In genomic region chrX:65601530-65602281, GRCh38 we compare ENCODE assay signal across 8 cellular contexts.
A peak's percentile ranks its signal among the peaks of the same experiment; 100 is the strongest.
DNase-seq lines count a peak whose midpoint lies in the region; ATAC-seq and TF ChIP-seq lines count a peak whose summit lies in the region.

No MANE protein-coding gene starts in this region.

- no peak overlapping the region for H3K4me3 ChIP-seq in AG10803 (ENCODE audit: low read length)
- H3K4me3 ChIP-seq in PC-3 (ENCODE audit: low read length): no peak overlapping the region
- H3K4me3 ChIP-seq in heart left ventricle: no peak overlapping the region
- no peak overlapping the region for H3K4me3 ChIP-seq in skeletal muscle tissue (ENCODE audit: low read length in 3 of 3)

- TF ChIP-seq CTCF in AG10803 (conservative IDR thresholded peaks at IDR 0.05; ENCODE audit: low read length): 0 out of 2 replicates have a peak, but pooled peaks have one; percentile 5
- TF ChIP-seq CTCF in PC-3 (conservative IDR thresholded peaks at IDR 0.05; ENCODE audit: low read depth, low read length): no peak
- peak in 1 of 12 donors; percentile 36 for TF ChIP-seq CTCF in heart left ventricle (IDR thresholded peaks at IDR 0.05)

- H4K20me1 ChIP-seq in PC-3 (ENCODE audit: low read length): no peaks in the 10 kb centered on the region

- H3K9ac ChIP-seq in PC-3 (ENCODE audit: low read length): peak overlapping the region; percentile 14; the same call in 1 of the 2 replicates
- peak overlapping the region in 1 of 3 donors; percentile 16 for H3K9ac ChIP-seq in skeletal muscle tissue (ENCODE audit: low read depth in 1 of 3, low read length in 3 of 3)

- H3K9me3 ChIP-seq in PC-3 (ENCODE audit: low read length): no peaks in the 10 kb centered on the region
- no peaks in the 10 kb centered on the region for H3K9me3 ChIP-seq in heart left ventricle
- H3K9me3 ChIP-seq in skeletal muscle tissue (ENCODE audit: control insufficient read depth in 3 of 3, low read length in 3 of 3): no peaks in the 10 kb centered on the region

- H3K36me3 ChIP-seq in PC-3 (ENCODE audit: low read depth, low read length): no peaks in the 10 kb centered on the region
- no peaks in the 10 kb centered on the region for H3K36me3 ChIP-seq in heart left ventricle
- H3K36me3 ChIP-seq in skeletal muscle tissue (ENCODE audit: control insufficient read depth in 3 of 3, insufficient read depth in 3 of 3, low read length in 3 of 3): no peaks in the 10 kb centered on the region

- H3K27ac ChIP-seq in PC-3 (ENCODE audit: low read length) (peak overlapping the region; percentile 59), heart left ventricle (peak overlapping the region; percentile 69 to 95 (median 84)), skeletal muscle tissue (ENCODE audit: low read depth, low read length) (peak overlapping the region; percentile 84)

- 0 out of 2 replicates have a peak overlapping the region, but pooled peaks have one; percentile 19 for H2AFZ ChIP-seq in PC-3 (ENCODE audit: low read length)

- 14 to 46% (median 44%) methylated on average over 3 of the region's 3 CpGs for WGBS in heart left ventricle, 4 donors

- no peaks in the 10 kb centered on the region for H3F3A ChIP-seq in PC-3 (ENCODE audit: low read length, unreplicated experiment)

- POLR2A ChIA-PET in PC-3 (lab: Charles Lee; ENCODE audit: unreplicated experiment): interaction anchor here (0.6 to 1.2 kb wide), 3 partner anchors 67 to 77 kb away, joined by 6 to 7 read pairs (median 7); no protein-coding TSS in a partner anchor

- CTCF ChIA-PET in PC-3 (lab: Charles Lee): no interaction called here

- peak; percentile 56 for ATAC-seq in GM21825 (IDR thresholded peaks at IDR 0.05; ENCODE audit: unreplicated experiment)
- peak; percentile 88 for ATAC-seq in PC-3
- peak; percentile 93 to 98 (median 96) for ATAC-seq in heart left ventricle
- ATAC-seq in HG03432 (IDR thresholded peaks at IDR 0.05; ENCODE audit: unreplicated experiment): no peak

- H3K27me3 Mint-ChIP-seq in activated naive CD8-positive, alpha-beta T cell: no peaks in the 10 kb centered on the region

- peaks cover 76% of the 10 kb centered on the region for H3K4me1 Mint-ChIP-seq in activated naive CD8-positive, alpha-beta T cell (ENCODE audit: low read depth)

- no peaks in the 10 kb centered on the region for H3K79me2 ChIP-seq in PC-3 (ENCODE audit: low read length)

- peak overlapping the region; percentile 41; the same call in 1 of the 2 replicates for H3K4me2 ChIP-seq in PC-3 (ENCODE audit: low read length)

- peaks cover 27% of the 10 kb centered on the region for H3K4me1 ChIP-seq in PC-3 (ENCODE audit: insufficient read depth, low read length)
- peaks cover 0 to 52% (median 23%) of the 10 kb centered on the region in 12 donors for H3K4me1 ChIP-seq in heart left ventricle
- H3K4me1 ChIP-seq in skeletal muscle tissue (ENCODE audit: control insufficient read depth in 3 of 3, insufficient read depth in 3 of 3, low read length in 3 of 3): peaks cover 13 to 19% (median 14%) of the 10 kb centered on the region in 3 donors

- intact Hi-C loops in PC-3 (cut with micrococcal nuclease): no loop called here
- intact Hi-C loops in heart left ventricle (cut with DNase I): loop anchor here in 6 of 10 donors (1.0 to 10.0 kb wide), 4 partner anchors 34 to 63 kb away; partner anchors contain the start of gene MSN (in 1 of the 6)

- H3K9me3 Mint-ChIP-seq in activated naive CD8-positive, alpha-beta T cell (ENCODE audit: low read depth): no peaks in the 10 kb centered on the region

- H3K4me3 Mint-ChIP-seq in activated naive CD8-positive, alpha-beta T cell: peak overlapping the region; percentile 17

- TF ChIP-seq POLR2A in heart left ventricle (IDR thresholded peaks at IDR 0.05): no peak

- H3K27ac Mint-ChIP-seq in activated naive CD8-positive, alpha-beta T cell: peak overlapping the region; percentile 90

- H3K27me3 ChIP-seq in PC-3 (ENCODE audit: low read length) (no peaks in the 10 kb centered on the region), heart left ventricle (no peaks in the 10 kb centered on the region), skeletal muscle tissue (ENCODE audit: control insufficient read depth in 3 of 3, insufficient read depth in 3 of 3, low read length in 3 of 3) (no peaks in the 10 kb centered on the region)

- H3K36me3 Mint-ChIP-seq in activated naive CD8-positive, alpha-beta T cell: peaks cover 4% of the 10 kb centered on the region

- H3K9me2 ChIP-seq in PC-3 (replicated peaks; ENCODE audit: low read length): no peaks in the 10 kb centered on the region

- no TSS peak for BruUV-seq in PC-3 (replicated peaks; lab: Mats Ljungman, UMichigan)

- DNase-seq in AG10803 (ENCODE audit: low read depth) (peak; percentile 88), PC-3 (peak; percentile 68), heart left ventricle (peak; percentile 83 to 92 (median 89)), NCI-H526 treated with DMSO at 0.1 percent for 48 hours (lab: John Stamatoyannopoulos, UW) (no peak)
